13 cellular contexts compared by ENCODE assay signal in the genomic region with DNA sequence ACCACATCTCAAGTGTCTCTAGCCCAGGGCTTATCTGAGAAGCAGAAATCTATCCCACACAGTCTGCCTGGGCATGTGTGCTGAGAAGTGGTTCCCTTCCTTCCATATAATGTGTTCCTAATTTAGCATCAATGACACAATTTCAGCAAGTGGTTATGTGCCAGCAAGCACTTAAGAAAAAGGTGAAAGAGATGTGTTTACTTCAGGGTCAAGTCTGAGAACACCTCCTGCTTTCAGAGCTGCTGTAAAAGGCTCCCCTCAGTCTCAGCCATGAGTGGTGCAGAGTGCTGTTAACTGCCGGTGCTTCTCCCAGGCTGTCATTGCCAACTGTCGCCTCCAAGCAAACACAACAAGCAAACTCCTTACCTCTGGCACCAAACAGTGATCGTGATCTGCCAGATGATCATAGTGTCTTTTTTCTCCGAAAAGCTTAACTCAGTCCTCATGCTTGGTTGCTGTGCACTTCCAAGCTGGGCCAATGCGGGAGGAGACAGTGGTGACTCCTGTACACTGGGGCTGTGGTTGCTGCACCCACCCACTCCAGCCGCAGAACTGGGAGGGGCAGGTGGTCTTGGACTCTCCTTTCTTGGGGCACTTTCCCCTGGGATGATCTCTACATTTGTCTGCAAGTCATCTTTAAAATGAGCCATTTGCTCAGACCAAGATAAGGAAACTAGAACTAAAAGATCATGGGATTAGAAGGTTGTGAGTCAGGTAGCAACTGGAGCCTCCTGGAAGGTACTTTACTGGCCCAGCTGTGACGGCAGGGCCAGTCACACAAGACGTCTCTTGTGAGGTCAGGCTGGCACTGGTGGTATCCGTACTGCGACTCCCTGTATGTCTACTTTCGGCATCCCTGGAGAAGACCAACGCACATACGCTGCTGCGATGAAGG. TPM values are rescaled to one million over a fixed set of nuclear protein-coding genes. Genes with fewer than 3 reads are reported as not detected.
DNase-seq lines count a peak whose midpoint lies in the region; ATAC-seq and TF ChIP-seq lines count a peak whose summit lies in the region.
"Had no signal": no experiment of that assay in that cellular context is flagged by ENCODE, and none has a peak within 500 bp of the region (broad histone marks: within the 10 kb centered on the region; RNA-seq: fewer than 3 reads in every experiment).

No MANE protein-coding gene starts in this region.

- H3K27me3 Mint-ChIP-seq in T-helper 2 cell treated with Interferon-gamma antibody and Interleukin-4, amounts not matched to agents 5 μg/mL and 100 μg/mL, for 36 hours (ENCODE audit: low read depth): no peaks in the 10 kb centered on the region
- no peaks in the 10 kb centered on the region for H3K27me3 Mint-ChIP-seq in progenitor cell of endocrine pancreas
- H3K27me3 Mint-ChIP-seq in activated CD8-positive, alpha-beta memory T cell treated with anti-CD3 and anti-CD28 coated beads, Interleukin-2, amount 10 ng/mL, durations not matched to agents 7 days and 5 days: no peaks in the 10 kb centered on the region

- no peak for TF ChIP-seq EP300 in esophagus muscularis mucosa (IDR thresholded peaks at IDR 0.05)

- peak overlapping the region; percentile 28 for H3K27ac Mint-ChIP-seq in T-helper 2 cell treated with Interferon-gamma antibody and Interleukin-4, amounts not matched to agents 5 μg/mL and 100 μg/mL, for 36 hours
- peak overlapping the region; percentile 86 for H3K27ac Mint-ChIP-seq in progenitor cell of endocrine pancreas
- no peak overlapping the region for H3K27ac Mint-ChIP-seq in activated CD8-positive, alpha-beta memory T cell treated with anti-CD3 and anti-CD28 coated beads, Interleukin-2, amount 10 ng/mL, durations not matched to agents 7 days and 5 days

- CTCF ChIA-PET in activated CD8-positive, alpha-beta memory T cell treated with anti-CD3 and anti-CD28 coated beads, Interleukin-2, amount 10 ng/mL, durations not matched to agents 7 days and 5 days (lab: Charles Lee): no interaction called here

- no peaks in the 10 kb centered on the region for H3K9me3 Mint-ChIP-seq in T-helper 2 cell treated with Interferon-gamma antibody and Interleukin-4, amounts not matched to agents 5 μg/mL and 100 μg/mL, for 36 hours
- no peaks in the 10 kb centered on the region for H3K9me3 Mint-ChIP-seq in progenitor cell of endocrine pancreas (ENCODE audit: low read depth)
- no peaks in the 10 kb centered on the region for H3K9me3 Mint-ChIP-seq in activated CD8-positive, alpha-beta memory T cell treated with anti-CD3 and anti-CD28 coated beads, Interleukin-2, amount 10 ng/mL, durations not matched to agents 7 days and 5 days (ENCODE audit: low read depth)

- WGBS in esophagus muscularis mucosa: 71% methylated on average over 13 of the region's 14 CpGs

- peaks cover 17 to 25% (median 20%) of the 10 kb centered on the region in 4 donors for H3K4me1 ChIP-seq in esophagus muscularis mucosa
- H3K4me1 ChIP-seq: tibial artery had no signal

- no peaks in the 10 kb centered on the region for H3K27me3 ChIP-seq in esophagus muscularis mucosa
- H3K27me3 ChIP-seq: tibial artery had no signal

- no peak for TF ChIP-seq POLR2A in esophagus muscularis mucosa (IDR thresholded peaks at IDR 0.05; ENCODE audit: low read depth)

- H3K4me3 ChIP-seq in esophagus muscularis mucosa: no peak overlapping the region
- H3K4me3 ChIP-seq: tibial artery had no signal

- no peak for TF ChIP-seq CTCF in esophagus muscularis mucosa (IDR thresholded peaks at IDR 0.05)
- TF ChIP-seq CTCF in progenitor cell of endocrine pancreas (IDR thresholded peaks at IDR 0.05; ENCODE audit: unreplicated experiment): no peak

- DNase-seq in T-helper 2 cell treated with Interferon-gamma antibody and Interleukin-4, amounts not matched to agents 5 μg/mL and 100 μg/mL, for 36 hours (ENCODE audit: low spot score): no peak
- no peak for DNase-seq in T-helper 2 cell
- no peak for DNase-seq in esophagus muscularis mucosa (ENCODE audit: extremely low spot score)
- DNase-seq in progenitor cell of endocrine pancreas (ENCODE audit: low spot score, unreplicated experiment): no peak
- DNase-seq in NCI-H1694 treated with DMSO at 0.1 percent for 48 hours (lab: John Stamatoyannopoulos, UW): no peak
- DNase-seq in central memory CD4-positive, alpha-beta T cell: no peak
- DNase-seq in activated CD8-positive, alpha-beta memory T cell treated with anti-CD3 and anti-CD28 coated beads, Interleukin-2, amount 10 ng/mL, durations not matched to agents 7 days and 5 days: no peak
- DNase-seq: ACHN; activated T-cell treated with anti-CD3 and anti-CD28 coated beads, Interleukin-2, amount 50 U/mL, for 1 hour; DMS53; NCI-H345; tibial artery had no signal

- intact Hi-C loops in esophagus muscularis mucosa (cut with DNase I): no loop called here

- H3K9me3 ChIP-seq in esophagus muscularis mucosa: no peaks in the 10 kb centered on the region
- H3K9me3 ChIP-seq: tibial artery had no signal

- peaks cover 5% of the 10 kb centered on the region for H3K4me1 Mint-ChIP-seq in T-helper 2 cell treated with Interferon-gamma antibody and Interleukin-4, amounts not matched to agents 5 μg/mL and 100 μg/mL, for 36 hours (ENCODE audit: low read depth)
- H3K4me1 Mint-ChIP-seq in progenitor cell of endocrine pancreas (ENCODE audit: low read depth): no peaks in the 10 kb centered on the region
- peaks cover 20% of the 10 kb centered on the region for H3K4me1 Mint-ChIP-seq in activated CD8-positive, alpha-beta memory T cell treated with anti-CD3 and anti-CD28 coated beads, Interleukin-2, amount 10 ng/mL, durations not matched to agents 7 days and 5 days

- peaks cover 48% of the 10 kb centered on the region for H3K36me3 Mint-ChIP-seq in T-helper 2 cell treated with Interferon-gamma antibody and Interleukin-4, amounts not matched to agents 5 μg/mL and 100 μg/mL, for 36 hours (ENCODE audit: low read depth)
- peaks cover 45% of the 10 kb centered on the region for H3K36me3 Mint-ChIP-seq in progenitor cell of endocrine pancreas (ENCODE audit: insufficient read depth)
- H3K36me3 Mint-ChIP-seq in activated CD8-positive, alpha-beta memory T cell treated with anti-CD3 and anti-CD28 coated beads, Interleukin-2, amount 10 ng/mL, durations not matched to agents 7 days and 5 days: peaks cover 52% of the 10 kb centered on the region

- H3K36me3 ChIP-seq in esophagus muscularis mucosa: peaks cover 42 to 90% (median 74%) of the 10 kb centered on the region in 4 donors

- no peak overlapping the region for H3K4me3 Mint-ChIP-seq in T-helper 2 cell treated with Interferon-gamma antibody and Interleukin-4, amounts not matched to agents 5 μg/mL and 100 μg/mL, for 36 hours
- no peak overlapping the region for H3K4me3 Mint-ChIP-seq in progenitor cell of endocrine pancreas (ENCODE audit: low read depth)
- no peak overlapping the region for H3K4me3 Mint-ChIP-seq in activated CD8-positive, alpha-beta memory T cell treated with anti-CD3 and anti-CD28 coated beads, Interleukin-2, amount 10 ng/mL, durations not matched to agents 7 days and 5 days

- peak overlapping the region; percentile 43 to 72 (median 61) for H3K27ac ChIP-seq in esophagus muscularis mucosa (replicated peaks in 1 of 4)
- H3K27ac ChIP-seq: tibial artery had no signal

- ATAC-seq in activated CD8-positive, alpha-beta memory T cell treated with anti-CD3 and anti-CD28 coated beads, Interleukin-2, amount 10 ng/mL, durations not matched to agents 7 days and 5 days: no peak

TF ChIP-seq in PFSK-1, 5 proteins besides CTCF, POLR2A, EP300 and RAD21:
- no peak for TF ChIP-seq FOXP2 (optimal IDR thresholded peaks at IDR 0.05; ENCODE audit: borderline replicate concordance, extremely low read depth, extremely low read length, insufficient read depth)
- no peak for TF ChIP-seq TAF1 (IDR thresholded peaks at IDR 0.05; ENCODE audit: borderline replicate concordance, insufficient read depth, low read length)
- TF ChIP-seq POLR2AphosphoS5 (IDR thresholded peaks at IDR 0.05; ENCODE audit: low read depth, low read length): 0 out of 2 replicates have a peak, but pooled peaks have one; percentile 13
- TF ChIP-seq REST (IDR thresholded peaks at IDR 0.05; ENCODE audit: insufficient read depth in 1 of 2, low read depth in 2 of 2, low read length in 2 of 2): no peak

RNA-seq across cellular contexts. Expression of gene ATP1A1, which starts 32.4 kb away (rescaled TPM):
- 162 TPM for polyA plus RNA-seq in PFSK-1 (2012; ENCODE audit: insufficient read length, low read depth)
- 100 to 1,000 TPM in 3 of 4 donors, 10 to 100 TPM in 1; 90.1 to 196 (median 157) TPM for total RNA-seq in esophagus muscularis mucosa
- total RNA-seq in progenitor cell of endocrine pancreas: 325 and 332 TPM in 2 replicates
- 100 to 1,000 TPM; 169 to 206 TPM for total RNA-seq in activated CD8-positive, alpha-beta memory T cell treated with anti-CD3 and anti-CD28 coated beads, Interleukin-2, amount 10 ng/mL, durations not matched to agents 7 days and 5 days
